In genomic region chr6:48869595-48869994, GRCh38 we compare ENCODE assay signal across 27 cellular contexts.
"Had no signal": no experiment of that assay in that cellular context is flagged by ENCODE, and none has a peak within 500 bp of the region (broad histone marks: within the 10 kb centered on the region; RNA-seq: fewer than 3 reads in every experiment).

No MANE protein-coding gene starts in this region.

- H3K36me3 ChIP-seq: stomach, suprapubic skin, thoracic aorta, thyroid gland, tibial artery, tibial nerve, transverse colon, upper lobe of left lung, upper lobe of right lung, uterus, vagina had no signal

- FAIRE-seq: urothelium cell line had no signal

- H3K4me3 ChIP-seq: stomach, suprapubic skin, testis, thoracic aorta, thyroid gland, tibial artery, tibial nerve, transverse colon, upper lobe of left lung, upper lobe of right lung, uterus, vagina had no signal

- H3K27me3 ChIP-seq: stomach, suprapubic skin, testis, thyroid gland, tibial artery, tibial nerve, transverse colon, upper lobe of left lung, upper lobe of right lung, uterus, vagina had no signal

- DNase-seq: stimulated activated CD4-positive, alpha-beta T cell treated with anti-CD3 and anti-CD28 coated beads, Interleukin-2, amount 100 ng/mL, for 48 hours; stimulated activated CD4-positive, alpha-beta T cell treated with anti-CD3 and anti-CD28 coated beads, Interleukin-4, amount 100 ng/mL, for 1 hour; stimulated activated CD4-positive, alpha-beta T cell treated with anti-CD3 and anti-CD28 coated beads, Interleukin-4, amount 100 ng/mL, for 24 hours; stimulated activated CD4-positive, alpha-beta T cell treated with anti-CD3 and anti-CD28 coated beads, Interleukin-4, amount 100 ng/mL, for 4 hours; stimulated activated CD8-positive, alpha-beta memory T cell treated with anti-CD3 and anti-CD28 coated beads, Interleukin-4, amount 100 ng/mL, for 48 hours; stimulated activated naive B cell treated with anti-CD40 and anti-IgM and Interleukin-4, amounts not matched to agents 10 μg/mL and 1 μg/mL and 100 μg/mL, for 72 hours; stimulated activated naive CD4-positive, alpha-beta T cell; stimulated activated naive CD4-positive, alpha-beta T cell treated with Interleukin-2 at 50 U/mL for 16 hours; stimulated activated naive CD8-positive, alpha-beta T cell treated with anti-CD3 and anti-CD28 coated beads, Interleukin-15, amount 100 ng/mL, for 72 hours; stimulated activated naive CD8-positive, alpha-beta T cell treated with anti-CD3 and anti-CD28 coated beads, Interleukin-15, Interleukin-2, amounts not matched to agents 100 U/mL and 50 U/mL, for 24 hours; stomach; substantia nigra; testis; thyroid gland; tibial artery; transverse colon; trophoblast cell; upper lobe of left lung; upper lobe of right lung; uterus had no signal

- H3K27ac ChIP-seq: stomach, suprapubic skin, testis, thoracic aorta, thyroid gland, tibial artery, tibial nerve, transverse colon, upper lobe of left lung, upper lobe of right lung, uterus, vagina had no signal

- H3K4me1 ChIP-seq: stomach, suprapubic skin, testis, thyroid gland, tibial artery, tibial nerve, transverse colon, upper lobe of left lung, upper lobe of right lung, uterus, vagina had no signal

- H3K9me3 ChIP-seq: suprapubic skin, testis, thoracic aorta, thyroid gland, tibial artery, tibial nerve, transverse colon, upper lobe of right lung, uterus, vagina had no signal

- ATAC-seq: stimulated activated effector memory CD8-positive, alpha-beta T cell treated with anti-CD3 and anti-CD28 coated beads, Interleukin-12 subunit alpha, Interleukin-12 subunit beta, amount 100 ng/mL, for 72 hours; stimulated activated memory B cell treated with anti-CD40 and anti-IgM and Interleukin-4, amounts not matched to agents 10 μg/mL and 1 μg/mL and 100 μg/mL, for 72 hours; stimulated activated naive B cell treated with anti-CD40 and anti-IgM and Interleukin-4, amounts not matched to agents 10 μg/mL and 1 μg/mL and 100 μg/mL, for 72 hours; stimulated activated naive CD8-positive, alpha-beta T cell treated with anti-CD3 and anti-CD28 coated beads, Interleukin-15, amount 100 ng/mL, for 72 hours; stimulated activated naive CD8-positive, alpha-beta T cell treated with anti-CD3 and anti-CD28 coated beads, Interleukin-15, Interleukin-2, amounts not matched to agents 100 U/mL and 50 U/mL, for 24 hours; upper lobe of right lung had no signal
